In genomic region chr4:2132438-2132837, GRCh38 we compare ENCODE assay signal across 14 cellular contexts.
DNase-seq lines count a peak whose midpoint lies in the region; ATAC-seq, FAIRE-seq and TF ChIP-seq lines count a peak whose summit lies in the region.
"Had no signal": no experiment of that assay in that cellular context is flagged by ENCODE, and none has a peak within 500 bp of the region (broad histone marks: within the 10 kb centered on the region; RNA-seq: fewer than 3 reads in every experiment).

No MANE protein-coding gene starts in this region.

- in situ Hi-C loops in HepG2 (cut with HindIII; ENCODE audit: extremely low pct_ligation_motif_present, low pct_unique_long_range_greater_than_20kb): no loop called here

- intact Hi-C loops in HepG2 (cut with micrococcal nuclease; ENCODE audit: unreplicated experiment) (no loop called here), right lobe of liver (cut with DNase I) (no loop called here)

- DNase-seq in HepG2 (ENCODE audit: low spot score): no peak
- no peak for DNase-seq in right lobe of liver
- peak; percentile 34 for DNase-seq in NB4 (ENCODE audit: low read depth)
- DNase-seq in amniotic epithelial cell (ENCODE audit: low read depth): peak; percentile 19
- no peak for DNase-seq in LoVo (ENCODE audit: low spot score)
- DNase-seq: HCEC 1CT, MG63, NCI-H1092 treated with DMSO at 0.1 percent for 48 hours, NCI-H2107, NCI-H526 treated with DMSO at 0.1 percent for 48 hours, RPMI8226 had no signal

- FAIRE-seq in HepG2 (lab: Jason Lieb, UNC): no peak

- H3K27ac ChIP-seq in HepG2 (ENCODE audit: extremely low read length, insufficient read depth, low read length) (no peak overlapping the region), right lobe of liver (no peak overlapping the region)
- H3K27ac ChIP-seq: KMS-11 had no signal

- H3K27me3 ChIP-seq in HepG2 (ENCODE audit: control insufficient read depth in 1 of 2, insufficient read depth in 2 of 2, low read length in 2 of 2) (no peaks in the 10 kb centered on the region; a peak in 2 of 5 replicates), right lobe of liver (no peaks in the 10 kb centered on the region)
- H3K27me3 ChIP-seq: MG63 had no signal

- no peak for TF ChIP-seq CTCF in HepG2 (CRISPR knock-in tag; IDR thresholded peaks at IDR 0.05)
- TF ChIP-seq CTCF in right lobe of liver (IDR thresholded peaks at IDR 0.05): no peak
- no peak for TF ChIP-seq CTCF in NB4 (IDR thresholded peaks at IDR 0.05; ENCODE audit: low read depth, low read length)

- H3K9ac ChIP-seq in HepG2 (ENCODE audit: insufficient read depth, low read depth, low read length): no peak overlapping the region
- H3K9ac ChIP-seq: KMS-11 had no signal

- TF ChIP-seq RAD21 in HepG2 (CRISPR knock-in tag; IDR thresholded peaks at IDR 0.05): no peak

- H3K4me3 ChIP-seq in HepG2 (replicated peaks in 1 of 3; ENCODE audit: insufficient read depth in 1 of 3, low read depth in 2 of 3, low read length in 3 of 3) (no peak overlapping the region), right lobe of liver (no peak overlapping the region), NB4 (ENCODE audit: low read depth, low read length) (no peak overlapping the region)
- H3K4me3 ChIP-seq: MG63 had no signal

- H3K36me3 ChIP-seq in HepG2 (replicated peaks in 1 of 2; ENCODE audit: control insufficient read depth in 1 of 2, insufficient read depth in 2 of 2, low read length in 2 of 2): no peaks in the 10 kb centered on the region
- no peaks in the 10 kb centered on the region for H3K36me3 ChIP-seq in right lobe of liver
- H3K36me3 ChIP-seq: MG63 had no signal

- ATAC-seq in HepG2: no peak
- ATAC-seq in right lobe of liver: no peak
- no peak for ATAC-seq in HG02759 (IDR thresholded peaks at IDR 0.05; ENCODE audit: unreplicated experiment)
- no peak for ATAC-seq in HG02642 (IDR thresholded peaks at IDR 0.05; ENCODE audit: poor library complexity, unreplicated experiment)

- no peak overlapping the region for H3K4me2 ChIP-seq in HepG2 (ENCODE audit: low read depth, low read length)
- H3K4me2 ChIP-seq: KMS-11 had no signal

- peaks cover 16% of the 10 kb centered on the region for H3K9me3 ChIP-seq in HepG2 (ENCODE audit: low read length)
- no peaks in the 10 kb centered on the region for H3K9me3 ChIP-seq in right lobe of liver

- POLR2A ChIA-PET in HepG2 (lab: Yijun Ruan, JAX): no interaction called here

- TF ChIP-seq POLR2A in HepG2 (IDR thresholded peaks at IDR 0.05; ENCODE audit: insufficient read depth in 1 of 2, low read depth in 2 of 2, low read length in 2 of 2) (no peak), right lobe of liver (IDR thresholded peaks at IDR 0.05) (no peak), NB4 (IDR thresholded peaks at IDR 0.05; ENCODE audit: extremely low read depth, insufficient read length) (no peak)

- no peaks in the 10 kb centered on the region; the same call in 1 of the 2 replicates for H4K20me1 ChIP-seq in HepG2 (ENCODE audit: insufficient read depth, low read length)

- BruUV-seq in HepG2 (replicated peaks; lab: Mats Ljungman, UMichigan): no TSS peak

- no peak for TF ChIP-seq EP300 in HepG2 (IDR thresholded peaks at IDR 0.05; ENCODE audit: low read depth in 2 of 2, low read length in 2 of 2)
- no peak for TF ChIP-seq EP300 in HepG2 (CRISPR knock-in tag; IDR thresholded peaks at IDR 0.05; ENCODE audit: borderline replicate concordance)

- CTCF ChIA-PET in HepG2 (lab: Yijun Ruan, JAX; ENCODE audit: low intra/inter-chr PET ratio, low total read pairs): no interaction called here

- H3K79me2 ChIP-seq in HepG2 (ENCODE audit: insufficient read depth, low read length): no peaks in the 10 kb centered on the region

- H3K4me1 ChIP-seq in HepG2 (ENCODE audit: insufficient read depth, low read length) (no peaks in the 10 kb centered on the region), right lobe of liver (no peaks in the 10 kb centered on the region)

- H2AFZ ChIP-seq in HepG2 (ENCODE audit: low read length): no peak overlapping the region

TF ChIP-seq in HepG2, 621 proteins besides CTCF, POLR2A, EP300 and RAD21:
- TF ChIP-seq GZF1 (CRISPR knock-in tag; IDR thresholded peaks at IDR 0.05) (no peak), ZNF749 (CRISPR knock-in tag; IDR thresholded peaks at IDR 0.05; ENCODE audit: borderline replicate concordance) (no peak), ZNF317 (CRISPR knock-in tag; IDR thresholded peaks at IDR 0.05) (peak; percentile 99), AHDC1 (CRISPR knock-in tag; IDR thresholded peaks at IDR 0.05; ENCODE audit: borderline replicate concordance) (no peak)

Comparison
In these comparisons a context has a peak if more than half of its experiments do, and no peak if none do; other contexts are left out.
1. DNase-seq: peak in NB4 (single experiment) and amniotic epithelial cell (single experiment); none in HepG2 (single experiment), right lobe of liver (0 of 3) and LoVo (single experiment).